In the genomic region with DNA sequence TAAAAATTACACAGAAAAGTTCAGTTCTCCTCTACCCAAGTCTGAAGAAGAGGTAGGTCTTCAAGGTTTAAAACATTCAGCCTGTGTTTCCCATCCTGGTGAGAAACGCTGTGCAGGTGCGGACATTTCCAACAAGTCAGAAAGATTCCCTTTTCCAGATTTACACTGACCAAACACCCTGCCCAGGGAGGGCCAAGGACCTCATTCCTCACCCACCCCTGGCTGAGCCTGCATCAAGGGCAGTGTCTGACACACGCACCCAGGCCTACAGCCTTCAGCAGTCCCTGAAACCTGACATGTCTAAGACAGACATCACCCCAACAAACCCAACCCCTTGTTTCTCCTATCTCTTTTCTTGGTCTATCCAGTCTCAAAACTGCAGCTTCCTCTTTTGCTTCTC, we compare ENCODE assay signal across 20 cellular contexts.
A peak's percentile ranks its signal among the peaks of the same experiment; 100 is the strongest.
DNase-seq lines count a peak whose midpoint lies in the region; ATAC-seq, FAIRE-seq and TF ChIP-seq lines count a peak whose summit lies in the region.
"Had no signal": no experiment of that assay in that cellular context is flagged by ENCODE, and none has a peak within 500 bp of the region (broad histone marks: within the 10 kb centered on the region; RNA-seq: fewer than 3 reads in every experiment).

No MANE protein-coding gene starts in this region.

- H2AFZ ChIP-seq in astrocyte (ENCODE audit: low read depth, low read length), result no peak overlapping the region

- H3K27ac Mint-ChIP-seq in Caco-2 (ENCODE audit: unreplicated experiment) (peak overlapping the region; percentile 6), astrocyte (ENCODE audit: unreplicated experiment) (peak overlapping the region; percentile 38)
- H3K27ac Mint-ChIP-seq in stimulated activated effector memory CD8-positive, alpha-beta T cell treated with anti-CD3 and anti-CD28 coated beads, Interleukin-12 subunit alpha, Interleukin-12 subunit beta, amount 100 ng/mL, for 72 hours, result no peak overlapping the region
- H3K27ac Mint-ChIP-seq: CD4-positive, alpha-beta T cell had no signal

- H3K36me3 Mint-ChIP-seq in Caco-2 (ENCODE audit: insufficient read depth, unreplicated experiment) (peaks cover 30% of the 10 kb centered on the region), astrocyte (ENCODE audit: low read depth, unreplicated experiment) (peaks cover 24% of the 10 kb centered on the region)
- no peaks in the 10 kb centered on the region for H3K36me3 Mint-ChIP-seq in stimulated activated effector memory CD8-positive, alpha-beta T cell treated with anti-CD3 and anti-CD28 coated beads, Interleukin-12 subunit alpha, Interleukin-12 subunit beta, amount 100 ng/mL, for 72 hours
- H3K36me3 Mint-ChIP-seq: IgD-negative memory B cell had no signal

- H3K9me3 Mint-ChIP-seq in Caco-2 (ENCODE audit: unreplicated experiment) (peaks cover 6% of the 10 kb centered on the region), astrocyte (ENCODE audit: unreplicated experiment) (peaks cover 4% of the 10 kb centered on the region)
- peaks cover 2% of the 10 kb centered on the region for H3K9me3 Mint-ChIP-seq in stimulated activated effector memory CD8-positive, alpha-beta T cell treated with anti-CD3 and anti-CD28 coated beads, Interleukin-12 subunit alpha, Interleukin-12 subunit beta, amount 100 ng/mL, for 72 hours
- H3K9me3 Mint-ChIP-seq: CD4-positive, alpha-beta T cell had no signal

- ATAC-seq in stimulated activated effector memory CD8-positive, alpha-beta T cell treated with anti-CD3 and anti-CD28 coated beads, Interleukin-12 subunit alpha, Interleukin-12 subunit beta, amount 100 ng/mL, for 72 hours, result peak; percentile 42
- ATAC-seq in HG02884 (IDR thresholded peaks at IDR 0.05; ENCODE audit: unreplicated experiment) (no peak), HG02885 (IDR thresholded peaks at IDR 0.05; ENCODE audit: poor library complexity, unreplicated experiment) (no peak)
- ATAC-seq: HepG2 had no signal

- H4K20me1 ChIP-seq in astrocyte (ENCODE audit: insufficient read depth, low read length), result peaks cover 59% of the 10 kb centered on the region

- H3K4me2 ChIP-seq in astrocyte (ENCODE audit: low read length), result no peak overlapping the region

- no peak for TF ChIP-seq POLR2A in esophagus squamous epithelium (IDR thresholded peaks at IDR 0.05)

- H3K4me3 ChIP-seq in AG04450 (ENCODE audit: low read depth, low read length) (no peak overlapping the region), Caco-2 (ENCODE audit: low read depth, low read length) (no peak overlapping the region), astrocyte (ENCODE audit: insufficient read depth, low read depth, low read length) (no peak overlapping the region), esophagus squamous epithelium (no peak overlapping the region)

- H3K27me3 ChIP-seq in AG04450 (ENCODE audit: control insufficient read depth, insufficient read depth, low read length) (no peaks in the 10 kb centered on the region), Caco-2 (replicated peaks; ENCODE audit: control insufficient read depth, insufficient read depth, low read length) (no peaks in the 10 kb centered on the region), astrocyte (ENCODE audit: insufficient read depth, low read length) (no peaks in the 10 kb centered on the region), esophagus squamous epithelium (no peaks in the 10 kb centered on the region)

- H3K36me3 ChIP-seq in Caco-2 (ENCODE audit: control insufficient read depth, insufficient read depth, low read length), result no peaks in the 10 kb centered on the region; the same call in 1 of the 2 replicates
- H3K36me3 ChIP-seq in astrocyte (ENCODE audit: insufficient read depth, low read length), result no peaks in the 10 kb centered on the region
- no peaks in the 10 kb centered on the region for H3K36me3 ChIP-seq in esophagus squamous epithelium

- BruUV-seq in Caco-2 (replicated peaks; lab: Mats Ljungman, UMichigan), result no TSS peak

- H3K9ac ChIP-seq in astrocyte (ENCODE audit: low read length), result no peak overlapping the region

- no peak for FAIRE-seq in astrocyte (lab: Jason Lieb, UNC)
- FAIRE-seq: A204.1, HepG2 had no signal

- H3K27ac ChIP-seq in AG04450 (ENCODE audit: low read depth, low read length) (peak overlapping the region; percentile 4), astrocyte (ENCODE audit: low read depth, low read length) (no peak overlapping the region), esophagus squamous epithelium (no peak overlapping the region)
- H3K27ac ChIP-seq: C4-2B had no signal

- POLR2A ChIA-PET in AG04450 (lab: Yijun Ruan, JAX), result no interaction called here
- POLR2A ChIA-PET in Caco-2 (lab: Charles Lee), result no interaction called here

- DNase-seq in AG04450 (ENCODE audit: low read depth, low spot score) (no peak), Caco-2 (no peak), astrocyte (ENCODE audit: low read depth) (no peak), esophagus squamous epithelium (lab: John Stamatoyannopoulos, UW) (no peak)
- no peak for DNase-seq in stimulated activated effector memory CD8-positive, alpha-beta T cell treated with anti-CD3 and anti-CD28 coated beads, Interleukin-12 subunit alpha, Interleukin-12 subunit beta, amount 100 ng/mL, for 72 hours (ENCODE audit: low spot score in 2 of 2)
- DNase-seq: ACHN; AML-193; CD4-positive, alpha-beta T cell; DMS153; DMS79; GF-D8; GOT3; H9; KBM-7 had no signal

- H3K9me3 ChIP-seq in AG04450 (ENCODE audit: control insufficient read depth, insufficient read depth, low read length) (no peaks in the 10 kb centered on the region), Caco-2 (no peaks in the 10 kb centered on the region), astrocyte (ENCODE audit: insufficient read depth, low read depth, low read length) (no peaks in the 10 kb centered on the region), esophagus squamous epithelium (no peaks in the 10 kb centered on the region)

- H3K27me3 Mint-ChIP-seq in Caco-2 (ENCODE audit: insufficient read depth, unreplicated experiment) (no peaks in the 10 kb centered on the region), astrocyte (ENCODE audit: low read depth, unreplicated experiment) (no peaks in the 10 kb centered on the region)
- H3K27me3 Mint-ChIP-seq: CD4-positive, alpha-beta T cell; IgD-negative memory B cell had no signal

- peaks cover 66% of the 10 kb centered on the region for H3K79me2 ChIP-seq in astrocyte (ENCODE audit: insufficient read depth, low read length)

- H3K4me3 Mint-ChIP-seq in Caco-2 (ENCODE audit: unreplicated experiment) (no peak overlapping the region), astrocyte (ENCODE audit: unreplicated experiment) (peak overlapping the region; percentile 12)
- no peak overlapping the region for H3K4me3 Mint-ChIP-seq in stimulated activated effector memory CD8-positive, alpha-beta T cell treated with anti-CD3 and anti-CD28 coated beads, Interleukin-12 subunit alpha, Interleukin-12 subunit beta, amount 100 ng/mL, for 72 hours
- H3K4me3 Mint-ChIP-seq: CD4-positive, alpha-beta T cell; H9; IgD-negative memory B cell had no signal

- intact Hi-C loops in Caco-2 (cut with micrococcal nuclease; ENCODE audit: unreplicated experiment), result no loop called here
- intact Hi-C loops in esophagus squamous epithelium (cut with DNase I), result no loop called here

- H3K4me1 Mint-ChIP-seq in Caco-2 (ENCODE audit: low read depth, unreplicated experiment) (peaks cover 7% of the 10 kb centered on the region), astrocyte (ENCODE audit: low read depth, unreplicated experiment) (peaks cover 25% of the 10 kb centered on the region)
- H3K4me1 Mint-ChIP-seq in stimulated activated effector memory CD8-positive, alpha-beta T cell treated with anti-CD3 and anti-CD28 coated beads, Interleukin-12 subunit alpha, Interleukin-12 subunit beta, amount 100 ng/mL, for 72 hours, result no peaks in the 10 kb centered on the region
- H3K4me1 Mint-ChIP-seq: IgD-negative memory B cell had no signal

- 86 to 93% methylated on average over 3 of the region's 3 CpGs for WGBS in esophagus squamous epithelium, 2 donors

- TF ChIP-seq CTCF in AG04450 (IDR thresholded peaks at IDR 0.05; ENCODE audit: low read depth, low read length) (no peak), Caco-2 (IDR thresholded peaks at IDR 0.05; ENCODE audit: insufficient read depth in 1 of 2, low read depth in 1 of 2, low read length in 1 of 2, severe bottlenecking in 1 of 2, unreplicated experiment in 1 of 2) (no peak), astrocyte (IDR thresholded peaks at IDR 0.05; ENCODE audit: insufficient read depth, low read depth, low read length) (no peak), esophagus squamous epithelium (IDR thresholded peaks at IDR 0.05) (no peak)

- H3K4me1 ChIP-seq in Caco-2 (peaks cover 12% of the 10 kb centered on the region), astrocyte (ENCODE audit: insufficient read depth, low read length) (no peaks in the 10 kb centered on the region), esophagus squamous epithelium (no peaks in the 10 kb centered on the region)

- CTCF ChIA-PET in AG04450 (lab: Charles Lee), result no interaction called here
- CTCF ChIA-PET in Caco-2 (lab: Charles Lee), result no interaction called here
